Comparison of ENCODE assay signal across 16 cellular contexts in genomic region chr17:77208856-77209255, GRCh38.
DNase-seq lines count a peak whose midpoint lies in the region; ATAC-seq and TF ChIP-seq lines count a peak whose summit lies in the region.
"Had no signal": no experiment of that assay in that cellular context is flagged by ENCODE, and none has a peak within 500 bp of the region (broad histone marks: within the 10 kb centered on the region; RNA-seq: fewer than 3 reads in every experiment).

No MANE protein-coding gene starts in this region.

- H3K27ac ChIP-seq in Karpas-422 (ENCODE audit: low read length) (0 out of 2 replicates have a peak overlapping the region, but pooled peaks have one; percentile 7), mesodermal cell (ENCODE audit: low read depth, low read length, severe bottlenecking) (peak overlapping the region; percentile 67), testis (peak overlapping the region; percentile 1 to 74), endodermal cell (ENCODE audit: low read depth, low read length) (no peak overlapping the region)

- TF ChIP-seq POLR2A in testis (IDR thresholded peaks at IDR 0.05) = no peak

- H2AFZ ChIP-seq in Karpas-422 (ENCODE audit: low read length) = no peak overlapping the region

- H3K36me3 Mint-ChIP-seq in chondrocyte (ENCODE audit: low read depth) = peaks cover 46% of the 10 kb centered on the region
- peaks cover 69% of the 10 kb centered on the region for H3K36me3 Mint-ChIP-seq in endodermal cell (ENCODE audit: low read depth)

- DNase-seq in Karpas-422 = no peak
- no peak for DNase-seq in chondrocyte (ENCODE audit: low spot score)
- DNase-seq in testis = no peak
- no peak for DNase-seq in endodermal cell
- DNase-seq in NCI-H2081 (lab: John Stamatoyannopoulos, UW) = no peak
- DNase-seq: activated CD4-positive, alpha-beta T cell treated with anti-CD3 and anti-CD28 coated beads, Interleukin-2, amount 50 U/mL, for 1 hour; activated naive CD8-positive, alpha-beta T cell treated with anti-CD3 and anti-CD28 coated beads for 36 hours; activated T-cell treated with anti-CD3 and anti-CD28 coated beads, Interleukin-2, amount 50 U/mL, for 24 hours; central memory CD4-positive, alpha-beta T cell; DMS79 treated with DMSO at 0.1 percent for 48 hours; NCI-H187; PC-3; SK-N-SH had no signal

- H3K36me3 ChIP-seq in Karpas-422 (ENCODE audit: insufficient read depth, low read length) (peaks cover 27% of the 10 kb centered on the region), mesodermal cell (ENCODE audit: control insufficient read depth, insufficient read depth, low read length) (peaks cover 96% of the 10 kb centered on the region), testis (ENCODE audit: low read depth, missing control alignments) (no peaks in the 10 kb centered on the region), endodermal cell (ENCODE audit: control insufficient read depth, insufficient read depth, low read length) (peaks cover 69% of the 10 kb centered on the region)

- peaks cover 9% of the 10 kb centered on the region for H3K79me2 ChIP-seq in Karpas-422 (ENCODE audit: low read length)

- no peaks in the 10 kb centered on the region for H3K9me2 ChIP-seq in Karpas-422 (replicated peaks; ENCODE audit: insufficient read depth, low read length)
- H3K9me2 ChIP-seq: SK-N-SH had no signal

- TF ChIP-seq CTCF in chondrocyte (IDR thresholded peaks at IDR 0.05) (no peak), testis (IDR thresholded peaks at IDR 0.05) (no peak), endodermal cell (conservative IDR thresholded peaks at IDR 0.05) (no peak)

- H4K20me1 ChIP-seq in Karpas-422 (ENCODE audit: insufficient read depth, low read depth, low read length) = no peaks in the 10 kb centered on the region

- H3K27me3 Mint-ChIP-seq in chondrocyte (ENCODE audit: low read depth) = no peaks in the 10 kb centered on the region
- no peaks in the 10 kb centered on the region for H3K27me3 Mint-ChIP-seq in endodermal cell (ENCODE audit: insufficient read depth)
- H3K27me3 Mint-ChIP-seq: activated naive CD8-positive, alpha-beta T cell treated with anti-CD3 and anti-CD28 coated beads for 36 hours; activated T-cell treated with anti-CD3 and anti-CD28 coated beads, Interleukin-2, amount 50 U/mL, for 24 hours had no signal

- no peak overlapping the region for H3K4me2 ChIP-seq in Karpas-422 (ENCODE audit: low read depth, low read length, poor library complexity, severe bottlenecking)
- H3K4me2 ChIP-seq: SK-N-SH had no signal

- WGBS in mesodermal cell (ENCODE audit: insufficient coverage in 2 of 2), 2 experiments = 87 to 93% methylated on average over 3 of the region's 3 CpGs
- WGBS in testis, 2 donors = 82 to 89% methylated on average over 3 of the region's 3 CpGs
- 88 to 95% methylated on average over 2 to 3 of the region's 3 CpGs for WGBS in endodermal cell (ENCODE audit: insufficient coverage in 1 of 2, insufficient read length in 1 of 2), 2 experiments

- H3K27me3 ChIP-seq in Karpas-422 (ENCODE audit: low read length) (no peaks in the 10 kb centered on the region), testis (no peaks in the 10 kb centered on the region), endodermal cell (ENCODE audit: control insufficient read depth, insufficient read depth, low read length, poor library complexity, severe bottlenecking) (no peaks in the 10 kb centered on the region)
- H3K27me3 ChIP-seq: MG63 had no signal

- H3K4me1 ChIP-seq in Karpas-422 (ENCODE audit: low read length) (peaks cover 53% of the 10 kb centered on the region), mesodermal cell (ENCODE audit: control insufficient read depth, insufficient read depth, low read length, poor library complexity, severe bottlenecking) (peaks cover 50% of the 10 kb centered on the region), testis (peaks cover 13% of the 10 kb centered on the region), endodermal cell (ENCODE audit: control insufficient read depth, insufficient read depth, low read length) (no peaks in the 10 kb centered on the region)

- H3K9ac ChIP-seq in Karpas-422 (ENCODE audit: low read length) (no peak overlapping the region), endodermal cell (ENCODE audit: extremely low read depth, low read length, poor library complexity, severe bottlenecking) (no peak overlapping the region)
- H3K9ac ChIP-seq: SK-N-SH had no signal

- no peaks in the 10 kb centered on the region for H3K9me3 Mint-ChIP-seq in chondrocyte (ENCODE audit: low read depth)
- no peaks in the 10 kb centered on the region for H3K9me3 Mint-ChIP-seq in endodermal cell
- H3K9me3 Mint-ChIP-seq: activated naive CD8-positive, alpha-beta T cell treated with anti-CD3 and anti-CD28 coated beads for 36 hours; activated T-cell treated with anti-CD3 and anti-CD28 coated beads, Interleukin-2, amount 50 U/mL, for 24 hours had no signal

- ATAC-seq in HG03521 (IDR thresholded peaks at IDR 0.05; ENCODE audit: unreplicated experiment) = no peak

- H3K27ac Mint-ChIP-seq in chondrocyte (ENCODE audit: unreplicated experiment) (peak overlapping the region; percentile 19), endodermal cell (no peak overlapping the region)
- H3K27ac Mint-ChIP-seq: activated naive CD8-positive, alpha-beta T cell treated with anti-CD3 and anti-CD28 coated beads for 36 hours; activated T-cell treated with anti-CD3 and anti-CD28 coated beads, Interleukin-2, amount 50 U/mL, for 24 hours had no signal

- H3K4me3 ChIP-seq in Karpas-422 (ENCODE audit: low read length) (no peak overlapping the region), mesodermal cell (ENCODE audit: extremely low read depth, insufficient read depth, low read length, poor library complexity, severe bottlenecking) (no peak overlapping the region), testis (no peak overlapping the region), endodermal cell (ENCODE audit: low read length) (no peak overlapping the region)
- H3K4me3 ChIP-seq: MG63 had no signal

- H3K9me3 ChIP-seq in Karpas-422 (ENCODE audit: low read length) (no peaks in the 10 kb centered on the region), mesodermal cell (ENCODE audit: control insufficient read depth, low read length) (no peaks in the 10 kb centered on the region), testis (no peaks in the 10 kb centered on the region), endodermal cell (ENCODE audit: control insufficient read depth, low read length) (no peaks in the 10 kb centered on the region)
- H3K9me3 ChIP-seq: MG63, SK-N-SH had no signal

- peaks cover 14% of the 10 kb centered on the region for H3K4me1 Mint-ChIP-seq in chondrocyte (ENCODE audit: low read depth)
- H3K4me1 Mint-ChIP-seq in endodermal cell = peaks cover 3% of the 10 kb centered on the region
- H3K4me1 Mint-ChIP-seq: activated naive CD8-positive, alpha-beta T cell treated with anti-CD3 and anti-CD28 coated beads for 36 hours had no signal

- intact Hi-C loops in testis (cut with DNase I; ENCODE audit: low total_unique reads) = no loop called here

- no peak overlapping the region for H3K4me3 Mint-ChIP-seq in chondrocyte (ENCODE audit: unreplicated experiment)
- H3K4me3 Mint-ChIP-seq in endodermal cell = no peak overlapping the region
- H3K4me3 Mint-ChIP-seq: activated naive CD8-positive, alpha-beta T cell treated with anti-CD3 and anti-CD28 coated beads for 36 hours; activated T-cell treated with anti-CD3 and anti-CD28 coated beads, Interleukin-2, amount 50 U/mL, for 24 hours had no signal
